9 cellular contexts compared by ENCODE assay signal in genomic region chr2:200578778-200579177, GRCh38. TPM values are rescaled to one million over a fixed set of nuclear protein-coding genes. Genes with fewer than 3 reads are reported as not detected.
DNase-seq lines count a peak whose midpoint lies in the region; ATAC-seq and TF ChIP-seq lines count a peak whose summit lies in the region.
"Had no signal": no experiment of that assay in that cellular context is flagged by ENCODE, and none has a peak within 500 bp of the region (broad histone marks: within the 10 kb centered on the region; RNA-seq: fewer than 3 reads in every experiment).

No MANE protein-coding gene starts in this region.

- DNase-seq in GM12864 (ENCODE audit: low read depth): no peak
- peak; percentile 25 for DNase-seq in mammary epithelial cell
- DNase-seq in neural progenitor cell (ENCODE audit: low spot score): no peak
- DNase-seq in GM10248 (ENCODE audit: extremely low spot score): no peak
- no peak for DNase-seq in GM13976 (ENCODE audit: low spot score)
- DNase-seq in activated CD4-positive, alpha-beta T cell treated with anti-CD3 and anti-CD28 coated beads for 4 hours: no peak

- no TSS peak for BruUV-seq in mammary epithelial cell (replicated peaks; lab: Mats Ljungman, UMichigan)

- no peaks in the 10 kb centered on the region for H3K9me3 ChIP-seq in mammary epithelial cell (replicated peaks; ENCODE audit: insufficient read depth, low read length)
- H3K9me3 ChIP-seq in neural progenitor cell (ENCODE audit: low read depth): no peaks in the 10 kb centered on the region
- H3K9me3 ChIP-seq: SJSA1 had no signal

- H3F3A ChIP-seq in neural progenitor cell (ENCODE audit: low read depth): no peaks in the 10 kb centered on the region

- no peaks in the 10 kb centered on the region for H3K27me3 ChIP-seq in mammary epithelial cell (ENCODE audit: insufficient read depth, low read length)
- H3K27me3 ChIP-seq in neural progenitor cell: no peaks in the 10 kb centered on the region
- H3K27me3 ChIP-seq: SJSA1 had no signal

- H3K27ac Mint-ChIP-seq in neural progenitor cell: no peak overlapping the region

- ATAC-seq in HG03442 (IDR thresholded peaks at IDR 0.05; ENCODE audit: unreplicated experiment): no peak

- no peak overlapping the region for H3K4me3 ChIP-seq in GM12864 (ENCODE audit: low read depth, low read length)
- H3K4me3 ChIP-seq in mammary epithelial cell (replicated peaks in 1 of 3; ENCODE audit: insufficient read depth in 1 of 3, low read depth in 2 of 3, low read length in 3 of 3): no peak overlapping the region
- H3K4me3 ChIP-seq in neural progenitor cell: no peak overlapping the region
- H3K4me3 ChIP-seq: SJSA1 had no signal

- peaks cover 20% of the 10 kb centered on the region for H3K36me3 Mint-ChIP-seq in neural progenitor cell

- dilution Hi-C loops in mammary epithelial cell (cut with HindIII; ENCODE audit: low sequenced_read_pairs): no loop called here

- in situ Hi-C loops in mammary epithelial cell (cut with MboI; ENCODE audit: low sequenced_read_pairs in 2 of 2): loop anchor here in 1 of 2 donors (10.0 kb wide), 1 partner anchor 126 kb away; no protein-coding TSS in a partner anchor
- in situ Hi-C loops in GM13976 (cut with MboI; ENCODE audit: low sequenced_read_pairs, unreplicated experiment): no loop called here

- H4K20me1 ChIP-seq in mammary epithelial cell (ENCODE audit: insufficient read depth, low read length) (no peaks in the 10 kb centered on the region), neural progenitor cell (ENCODE audit: low read depth) (no peaks in the 10 kb centered on the region)

- H3K79me2 ChIP-seq in mammary epithelial cell (ENCODE audit: insufficient read depth, low read length) (no peaks in the 10 kb centered on the region), neural progenitor cell (ENCODE audit: low read depth) (no peaks in the 10 kb centered on the region)

- H3K27me3 Mint-ChIP-seq in neural progenitor cell (ENCODE audit: insufficient read depth, low read depth): no peaks in the 10 kb centered on the region

- CTCF ChIA-PET in mammary epithelial cell (lab: Charles Lee; ENCODE audit: low non-redundant PET) (interaction anchor here (0.5 to 1.2 kb wide), 3 partner anchors 53 to 125 kb away, joined by 3 to 6 read pairs (median 5); partner anchors contain the start of gene SGO2), GM10248 (lab: Yijun Ruan, JAX) (interaction anchor here (0.5 to 1.5 kb wide), 6 partner anchors 8 to 125 kb away, joined by 3 to 5 read pairs (median 4); no protein-coding TSS in a partner anchor)

- TF ChIP-seq CTCF in GM12864 (IDR thresholded peaks at IDR 0.05; ENCODE audit: low read depth, low read length, missing control alignments): peak; percentile 46
- TF ChIP-seq CTCF in LNCAP (IDR thresholded peaks at IDR 0.05): peak; percentile 60
- peak; percentile 56 to 75 for TF ChIP-seq CTCF in mammary epithelial cell (conservative IDR thresholded peaks at IDR 0.05 in 1 of 2, IDR thresholded peaks at IDR 0.05 in 1 of 2; ENCODE audit: extremely low read depth in 1 of 2, insufficient read depth in 1 of 2, low read depth in 1 of 2, low read length in 2 of 2)
- peak; percentile 43 for TF ChIP-seq CTCF in neural progenitor cell (IDR thresholded peaks at IDR 0.05)
- no peak for TF ChIP-seq CTCF in GM10248 (IDR thresholded peaks at IDR 0.05; ENCODE audit: control extremely low read depth, extremely low read depth, low read depth, missing control alignments)
- no peak for TF ChIP-seq CTCF in GM13976 (IDR thresholded peaks at IDR 0.05; ENCODE audit: borderline replicate concordance, control extremely low read depth, extremely low read depth, insufficient read depth, missing control alignments)

- H3K36me3 ChIP-seq in mammary epithelial cell (ENCODE audit: insufficient read depth, low read length): no peaks in the 10 kb centered on the region
- H3K36me3 ChIP-seq in neural progenitor cell: no peaks in the 10 kb centered on the region

- H3K4me3 Mint-ChIP-seq in neural progenitor cell: no peak overlapping the region

- intact Hi-C loops in mammary epithelial cell (cut with micrococcal nuclease): loop anchor here (1.0 to 10.0 kb wide), 4 partner anchors 125 to 606 kb away; partner anchors contain the start of genes BZW1 and CLK1

- no peaks in the 10 kb centered on the region for H3K4me1 Mint-ChIP-seq in neural progenitor cell

- H3K27ac ChIP-seq in mammary epithelial cell (ENCODE audit: insufficient read depth, low read depth, low read length): no peak overlapping the region
- no peak overlapping the region for H3K27ac ChIP-seq in neural progenitor cell
- H3K27ac ChIP-seq: SJSA1 had no signal

- no peak overlapping the region for H2AFZ ChIP-seq in mammary epithelial cell (ENCODE audit: low read depth, low read length)
- H2AFZ ChIP-seq in neural progenitor cell (replicated peaks): no peak overlapping the region

- no peaks in the 10 kb centered on the region for H3K4me1 ChIP-seq in mammary epithelial cell (ENCODE audit: insufficient read depth, low read length)
- H3K4me1 ChIP-seq in neural progenitor cell: no peaks in the 10 kb centered on the region
- H3K4me1 ChIP-seq: SJSA1 had no signal

- H3K9me3 Mint-ChIP-seq in neural progenitor cell: no peaks in the 10 kb centered on the region

- WGBS in mammary epithelial cell (ENCODE audit: low coverage, missing lambda C conversion rate): 44% methylated on average over 1 of the region's 1 CpG

- POLR2A ChIA-PET in GM10248 (lab: Yijun Ruan, JAX): no interaction called here

- no peak overlapping the region for H3K9ac ChIP-seq in mammary epithelial cell (ENCODE audit: insufficient read depth, low read length)
- H3K9ac ChIP-seq in neural progenitor cell: no peak overlapping the region

- H3K4me2 ChIP-seq in mammary epithelial cell (ENCODE audit: insufficient read depth, low read depth, low read length): no peak overlapping the region
- no peak overlapping the region for H3K4me2 ChIP-seq in neural progenitor cell

RNA-seq across cellular contexts. Expression of gene AOX1, which starts 7.0 kb away (rescaled TPM):
- total RNA-seq in mammary epithelial cell (10 to 100 TPM; 54.9 to 75.3 TPM), neural progenitor cell (ENCODE audit: low replicate concordance) (5.7 and 6.2 TPM in 2 replicates)
- polyA plus RNA-seq in mammary epithelial cell: 82.2 TPM
- 263 TPM for polyA minus RNA-seq in mammary epithelial cell

RNA-seq across cellular contexts. Expression of gene SGO2, which starts 52.8 kb away (rescaled TPM):
- total RNA-seq in mammary epithelial cell (10 to 100 TPM in 1 of 2 donors, 1 to 10 TPM in 1; 2.0 to 12.3 TPM), neural progenitor cell (ENCODE audit: low replicate concordance) (46.4 and 83.8 TPM in 2 replicates)
- 6.5 TPM for polyA plus RNA-seq in mammary epithelial cell
- 13.1 TPM for polyA minus RNA-seq in mammary epithelial cell

Comparison
In these comparisons a context has a peak if more than half of its experiments do, and no peak if none do; other contexts are left out.
1. CTCF ChIP-seq: peak in GM12864 (single experiment), LNCAP (single experiment), mammary epithelial cell (2 of 2) and neural progenitor cell (single experiment); none in GM10248 (single experiment) and GM13976 (single experiment).